Comparison of ENCODE assay signal across 1 cellular context in genomic region chr1:91502138-91502881, GRCh38.
TF ChIP-seq lines count a peak whose summit lies in the region.

No MANE protein-coding gene starts in this region.

TF ChIP-seq in HEK293, 187 proteins besides CTCF, POLR2A, EP300 and RAD21 (continued from another document):
- TF ChIP-seq ZNF366 (tag by site-specific recombination; conservative IDR thresholded peaks at IDR 0.05), result peak; percentile 54
- TF ChIP-seq REST (tag by site-specific recombination; IDR thresholded peaks at IDR 0.05), result no peak
- no peak for TF ChIP-seq ZNF416 (tag by site-specific recombination; IDR thresholded peaks at IDR 0.05)
- TF ChIP-seq ZEB2 (tag by site-specific recombination; IDR thresholded peaks at IDR 0.05), result no peak
- TF ChIP-seq BCL11B (tag by site-specific recombination; IDR thresholded peaks at IDR 0.05; ENCODE audit: low read depth), result no peak
- 0 out of 2 replicates have a peak, but pooled peaks have one; percentile 0 for TF ChIP-seq ZNF335 (tag by site-specific recombination; conservative IDR thresholded peaks at IDR 0.05)
- TF ChIP-seq ZNF48 (tag by site-specific recombination; IDR thresholded peaks at IDR 0.05), result no peak
- no peak for TF ChIP-seq SP2 (tag by site-specific recombination; IDR thresholded peaks at IDR 0.05)
- TF ChIP-seq ZNF488 (tag by site-specific recombination; IDR thresholded peaks at IDR 0.05), result no peak
- TF ChIP-seq ZNF600 (tag by site-specific recombination; IDR thresholded peaks at IDR 0.05), result no peak
- TF ChIP-seq PRDM1 (tag by site-specific recombination; IDR thresholded peaks at IDR 0.05), result peak; percentile 90; the same call in 1 of the 2 replicates
- TF ChIP-seq ATF2 (tag by site-specific recombination; IDR thresholded peaks at IDR 0.05; ENCODE audit: low read depth), result peak; percentile 76
- no peak for TF ChIP-seq REPIN1 (tag by site-specific recombination; IDR thresholded peaks at IDR 0.05; ENCODE audit: low read depth)
- TF ChIP-seq ZNF629 (tag by site-specific recombination; IDR thresholded peaks at IDR 0.05), result 0 out of 2 replicates have a peak, but pooled peaks have one; percentile 19
- TF ChIP-seq PRDM10 (tag by site-specific recombination; IDR thresholded peaks at IDR 0.05), result no peak
- no peak for TF ChIP-seq ZNF473 (tag by site-specific recombination; IDR thresholded peaks at IDR 0.05)
- no peak for TF ChIP-seq ZNF19 (tag by site-specific recombination; IDR thresholded peaks at IDR 0.05; ENCODE audit: low read depth)
- TF ChIP-seq PRDM2 (tag by site-specific recombination; IDR thresholded peaks at IDR 0.05; ENCODE audit: borderline replicate concordance), result no peak
- TF ChIP-seq ZNF768 (tag by site-specific recombination; IDR thresholded peaks at IDR 0.05), result no peak
- TF ChIP-seq ZNF704 (tag by site-specific recombination; IDR thresholded peaks at IDR 0.05), result no peak
- no peak for TF ChIP-seq ZFP37 (tag by site-specific recombination; IDR thresholded peaks at IDR 0.05)
- TF ChIP-seq ZNF510 (tag by site-specific recombination; IDR thresholded peaks at IDR 0.05; ENCODE audit: insufficient replicate concordance), result no peak
